In the genomic region with DNA sequence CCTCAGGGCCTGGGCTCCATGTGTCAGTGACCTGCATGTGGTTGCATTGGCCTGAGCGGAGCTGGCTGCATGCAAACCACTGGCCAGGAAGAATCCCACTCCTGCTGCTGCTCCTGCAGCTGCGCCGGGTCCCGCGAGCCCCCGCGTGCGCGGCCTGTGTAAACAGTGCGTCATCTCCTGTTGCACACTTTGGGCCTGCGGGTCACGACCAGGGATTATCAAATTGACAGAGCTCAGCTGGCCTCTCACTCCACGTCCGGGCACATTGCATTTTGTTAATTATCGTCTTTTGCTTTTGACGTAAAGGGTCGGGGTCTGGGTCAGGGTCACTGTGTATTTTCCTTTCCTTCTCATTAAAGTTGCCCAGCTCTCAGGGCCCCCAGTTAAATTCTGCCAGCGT, we compare ENCODE assay signal across 1 cellular context.
TF ChIP-seq lines count a peak whose summit lies in the region.

No MANE protein-coding gene starts in this region.

TF ChIP-seq in SK-N-SH treated with all-trans-retinoic acid at 6 μM for 48 hours, 23 proteins besides CTCF, POLR2A, EP300 and RAD21 (continued from another document):
- TF ChIP-seq, protein P1, sequence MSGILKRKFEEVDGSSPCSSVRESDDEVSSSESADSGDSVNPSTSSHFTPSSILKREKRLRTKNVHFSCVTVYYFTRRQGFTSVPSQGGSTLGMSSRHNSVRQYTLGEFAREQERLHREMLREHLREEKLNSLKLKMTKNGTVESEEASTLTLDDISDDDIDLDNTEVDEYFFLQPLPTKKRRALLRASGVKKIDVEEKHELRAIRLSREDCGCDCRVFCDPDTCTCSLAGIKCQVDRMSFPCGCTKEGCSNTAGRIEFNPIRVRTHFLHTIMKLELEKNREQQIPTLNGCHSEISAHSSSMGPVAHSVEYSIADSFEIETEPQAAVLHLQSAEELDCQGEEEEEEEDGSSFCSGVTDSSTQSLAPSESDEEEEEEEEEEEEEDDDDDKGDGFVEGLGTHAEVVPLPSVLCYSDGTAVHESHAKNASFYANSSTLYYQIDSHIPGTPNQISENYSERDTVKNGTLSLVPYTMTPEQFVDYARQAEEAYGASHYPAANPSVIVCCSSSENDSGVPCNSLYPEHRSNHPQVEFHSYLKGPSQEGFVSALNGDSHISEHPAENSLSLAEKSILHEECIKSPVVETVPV (CRISPR knock-in tag; IDR thresholded peaks at IDR 0.05), result no peak
- TF ChIP-seq ISL1 (CRISPR knock-in tag; IDR thresholded peaks at IDR 0.05) (no peak), ZFP30 (CRISPR knock-in tag; IDR thresholded peaks at IDR 0.05) (no peak)
